ENCODE assay signal across 1 cellular context in the genomic region with DNA sequence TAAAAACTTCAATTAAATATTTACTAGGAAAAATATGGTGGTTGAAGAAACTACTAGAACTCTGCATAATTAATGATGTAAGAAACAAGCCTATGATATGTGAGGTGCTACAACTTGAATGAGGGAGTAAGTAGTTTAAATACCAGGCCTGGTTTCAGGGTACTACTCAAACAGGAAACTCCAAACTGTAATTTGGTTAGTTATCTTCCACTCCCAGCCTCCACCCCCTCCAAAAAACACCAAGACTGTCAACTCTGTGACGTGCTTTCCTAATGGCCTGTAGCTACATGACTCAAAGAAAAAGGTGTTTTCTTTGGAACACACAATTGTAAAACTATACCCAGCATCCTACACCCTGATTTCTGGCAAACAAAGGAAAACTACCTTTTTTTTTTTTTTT.
A peak's percentile ranks its signal among the peaks of the same experiment; 100 is the strongest.
TF ChIP-seq lines count a peak whose summit lies in the region.

No MANE protein-coding gene starts in this region.

TF ChIP-seq in HEK293, 187 proteins besides CTCF, POLR2A, EP300 and RAD21 (continued from another document):
- TF ChIP-seq, protein P1, sequence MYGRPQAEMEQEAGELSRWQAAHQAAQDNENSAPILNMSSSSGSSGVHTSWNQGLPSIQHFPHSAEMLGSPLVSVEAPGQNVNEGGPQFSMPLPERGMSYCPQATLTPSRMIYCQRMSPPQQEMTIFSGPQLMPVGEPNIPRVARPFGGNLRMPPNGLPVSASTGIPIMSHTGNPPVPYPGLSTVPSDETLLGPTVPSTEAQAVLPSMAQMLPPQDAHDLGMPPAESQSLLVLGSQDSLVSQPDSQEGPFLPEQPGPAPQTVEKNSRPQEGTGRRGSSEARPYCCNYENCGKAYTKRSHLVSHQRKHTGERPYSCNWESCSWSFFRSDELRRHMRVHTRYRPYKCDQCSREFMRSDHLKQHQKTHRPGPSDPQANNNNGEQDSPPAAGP (tag by site-specific recombination; IDR thresholded peaks at IDR 0.05): 0 out of 2 replicates have a peak, but pooled peaks have one; percentile 14
- TF ChIP-seq, protein P2, sequence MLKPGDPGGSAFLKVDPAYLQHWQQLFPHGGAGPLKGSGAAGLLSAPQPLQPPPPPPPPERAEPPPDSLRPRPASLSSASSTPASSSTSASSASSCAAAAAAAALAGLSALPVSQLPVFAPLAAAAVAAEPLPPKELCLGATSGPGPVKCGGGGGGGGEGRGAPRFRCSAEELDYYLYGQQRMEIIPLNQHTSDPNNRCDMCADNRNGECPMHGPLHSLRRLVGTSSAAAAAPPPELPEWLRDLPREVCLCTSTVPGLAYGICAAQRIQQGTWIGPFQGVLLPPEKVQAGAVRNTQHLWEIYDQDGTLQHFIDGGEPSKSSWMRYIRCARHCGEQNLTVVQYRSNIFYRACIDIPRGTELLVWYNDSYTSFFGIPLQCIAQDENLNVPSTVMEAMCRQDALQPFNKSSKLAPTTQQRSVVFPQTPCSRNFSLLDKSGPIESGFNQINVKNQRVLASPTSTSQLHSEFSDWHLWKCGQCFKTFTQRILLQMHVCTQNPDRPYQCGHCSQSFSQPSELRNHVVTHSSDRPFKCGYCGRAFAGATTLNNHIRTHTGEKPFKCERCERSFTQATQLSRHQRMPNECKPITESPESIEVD (tag by site-specific recombination; IDR thresholded peaks at IDR 0.05): peak; percentile 98
- TF ChIP-seq ZXDB (tag by site-specific recombination; IDR thresholded peaks at IDR 0.05) (peak; percentile 44; the same call in 1 of the 2 replicates), KLF1 (tag by site-specific recombination; IDR thresholded peaks at IDR 0.05) (peak; percentile 40), SP7 (tag by site-specific recombination; IDR thresholded peaks at IDR 0.05) (peak; percentile 62; the same call in 1 of the 2 replicates), ZNF366 (tag by site-specific recombination; conservative IDR thresholded peaks at IDR 0.05) (0 out of 2 replicates have a peak, but pooled peaks have one; percentile 12)
- TF ChIP-seq, protein P3, sequence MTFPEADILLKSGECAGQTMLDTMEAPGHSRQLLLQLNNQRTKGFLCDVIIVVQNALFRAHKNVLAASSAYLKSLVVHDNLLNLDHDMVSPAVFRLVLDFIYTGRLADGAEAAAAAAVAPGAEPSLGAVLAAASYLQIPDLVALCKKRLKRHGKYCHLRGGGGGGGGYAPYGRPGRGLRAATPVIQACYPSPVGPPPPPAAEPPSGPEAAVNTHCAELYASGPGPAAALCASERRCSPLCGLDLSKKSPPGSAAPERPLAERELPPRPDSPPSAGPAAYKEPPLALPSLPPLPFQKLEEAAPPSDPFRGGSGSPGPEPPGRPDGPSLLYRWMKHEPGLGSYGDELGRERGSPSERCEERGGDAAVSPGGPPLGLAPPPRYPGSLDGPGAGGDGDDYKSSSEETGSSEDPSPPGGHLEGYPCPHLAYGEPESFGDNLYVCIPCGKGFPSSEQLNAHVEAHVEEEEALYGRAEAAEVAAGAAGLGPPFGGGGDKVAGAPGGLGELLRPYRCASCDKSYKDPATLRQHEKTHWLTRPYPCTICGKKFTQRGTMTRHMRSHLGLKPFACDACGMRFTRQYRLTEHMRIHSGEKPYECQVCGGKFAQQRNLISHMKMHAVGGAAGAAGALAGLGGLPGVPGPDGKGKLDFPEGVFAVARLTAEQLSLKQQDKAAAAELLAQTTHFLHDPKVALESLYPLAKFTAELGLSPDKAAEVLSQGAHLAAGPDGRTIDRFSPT (tag by site-specific recombination; IDR thresholded peaks at IDR 0.05): no peak
